Comparison of ENCODE assay signal across 8 cellular contexts in genomic region chr14:44961151-44961729, GRCh38. TPM values are rescaled to one million over a fixed set of nuclear protein-coding genes. Genes with fewer than 3 reads are reported as not detected.
A peak's percentile ranks its signal among the peaks of the same experiment; 100 is the strongest.
DNase-seq lines count a peak whose midpoint lies in the region; ATAC-seq and TF ChIP-seq lines count a peak whose summit lies in the region.

No MANE protein-coding gene starts in this region.

- 0 to 2% (median 0%) methylated on average over 21 of the region's 21 CpGs for WGBS in adrenal gland, 4 donors
- under 1% methylated on average over 21 of the region's 21 CpGs for WGBS in right cardiac atrium

- peak; percentile 69 for DNase-seq in EL
- DNase-seq in KBM-7 = peak; percentile 73
- peak; percentile 55 to 72 for DNase-seq in SW 1271 (lab: John Stamatoyannopoulos, UW)
- peak; percentile 66 to 81 (median 71) for DNase-seq in adrenal gland
- peak; percentile 61 to 80 (median 79) for DNase-seq in right cardiac atrium
- peak; percentile 73 for DNase-seq in retina
- DNase-seq in GOT3 (lab: John Stamatoyannopoulos, UW) = no peak

- in situ Hi-C loops in KBM-7 (cut with MboI; ENCODE audit: low pct_unique_long_range_greater_than_20kb, low sequenced_read_pairs) = no loop called here

- no peak for TF ChIP-seq POLR2A in adrenal gland (IDR thresholded peaks at IDR 0.05)

- ATAC-seq in GM21723 (IDR thresholded peaks at IDR 0.05; ENCODE audit: unreplicated experiment) (peak; percentile 31), right cardiac atrium (peak; percentile 68 to 75)

- TF ChIP-seq CTCF in adrenal gland (IDR thresholded peaks at IDR 0.05) = no peak

- H3K9me3 ChIP-seq in adrenal gland (replicated peaks in 1 of 3) (no peaks in the 10 kb centered on the region), right cardiac atrium (ENCODE audit: control insufficient read depth, low read length) (no peaks in the 10 kb centered on the region)

- H3K4me1 ChIP-seq in adrenal gland (replicated peaks in 1 of 2) (peaks cover 14 to 70% of the 10 kb centered on the region in 2 donors), right cardiac atrium (ENCODE audit: control insufficient read depth, insufficient read depth, low read length) (no peaks in the 10 kb centered on the region)

- no peaks in the 10 kb centered on the region for H3K36me3 ChIP-seq in adrenal gland (replicated peaks in 1 of 2)

- H3K27me3 ChIP-seq in adrenal gland = no peaks in the 10 kb centered on the region
- no peaks in the 10 kb centered on the region for H3K27me3 ChIP-seq in right cardiac atrium (ENCODE audit: control insufficient read depth, insufficient read depth)

- H3K4me3 ChIP-seq in adrenal gland (peak overlapping the region; percentile 49 to 75 (median 61)), right cardiac atrium (ENCODE audit: low read length) (peak overlapping the region; percentile 89)

- intact Hi-C loops in adrenal gland (cut with DNase I) (loop anchor here in 1 of 2 donors (10.0 kb wide), 1 partner anchor 174 kb away; the partner anchor contains the start of genes FANCM and FKBP3), right cardiac atrium (cut with DNase I) (loop anchor here in 3 of 4 donors (5.0 to 10.0 kb wide), 4 partner anchors 46 to 174 kb away; partner anchors contain the start of genes FKBP3 (in 2 of the 3) and FANCM (in 1 of the 3))

- peak overlapping the region; percentile 75 to 98 (median 93) for H3K27ac ChIP-seq in adrenal gland
- peak overlapping the region; percentile 96 for H3K27ac ChIP-seq in right cardiac atrium (ENCODE audit: low read length)

RNA-seq across cellular contexts. Expression of gene KLHL28, which starts 0.5 kb away (rescaled TPM):
- 10 to 100 TPM in 4 of 8 donors, 1 to 10 TPM in 4; 3.7 to 17.8 (median 10.2) TPM for total RNA-seq in adrenal gland
- polyA plus RNA-seq in adrenal gland = 10 to 100 TPM in 1 of 3 donors, 1 to 10 TPM in 2; 1.5 to 10.5 (median 1.8) TPM
- total RNA-seq in right cardiac atrium = 10 to 100 TPM in 3 of 4 donors, 1 to 10 TPM in 1; 9.4 to 13.0 (median 12.3) TPM
- polyA plus RNA-seq in right cardiac atrium = 3.4 TPM

RNA-seq across cellular contexts. Expression of gene TOGARAM1, which starts 0.8 kb away (rescaled TPM):
- total RNA-seq in adrenal gland (10 to 100 TPM; 10.2 to 42.0 (median 19.1) TPM), right cardiac atrium (10 to 100 TPM; 18.4 to 26.0 (median 19.6) TPM)
- polyA plus RNA-seq in adrenal gland (10 to 100 TPM in 1 of 3 donors, 1 to 10 TPM in 2; 4.2 to 27.1 (median 5.7) TPM), right cardiac atrium (7.1 TPM)
